Comparison of ENCODE assay signal across 8 cellular contexts in genomic region chr2:61536723-61537581, GRCh38. TPM values are rescaled to one million over a fixed set of nuclear protein-coding genes. Genes with fewer than 3 reads are reported as not detected.
A peak's percentile ranks its signal among the peaks of the same experiment; 100 is the strongest.
DNase-seq lines count a peak whose midpoint lies in the region; ATAC-seq, FAIRE-seq and TF ChIP-seq lines count a peak whose summit lies in the region.

No MANE protein-coding gene starts in this region.

- peak overlapping the region; percentile 58 for H3K4me2 ChIP-seq in IMR-90 (ENCODE audit: low read depth, low read length)

- H3K27ac Mint-ChIP-seq in activated T-helper 17 cell treated with anti-CD3 and anti-CD28 coated beads, Interleukin-2, amount 50 U/mL, for 72 hours, result peak overlapping the region; percentile 98
- H3K27ac Mint-ChIP-seq in naive thymus-derived CD8-positive, alpha-beta T cell, result peak overlapping the region; percentile 95 to 100 (median 100)
- H3K27ac Mint-ChIP-seq in stimulated activated naive B cell treated with anti-CD40 and anti-IgM and Interleukin-4, amounts not matched to agents 10 μg/mL and 1 μg/mL and 100 μg/mL, for 72 hours, result peak overlapping the region; percentile 100

- H3K23ac ChIP-seq in IMR-90 (ENCODE audit: low read depth, low read length), result peak overlapping the region; percentile 99

- peak overlapping the region; percentile 90 for H4K91ac ChIP-seq in IMR-90 (ENCODE audit: insufficient read depth, low read depth, low read length)

- WGBS in IMR-90 (ENCODE audit: extremely low coverage in 2 of 2, insufficient read length in 1 of 2), 2 experiments, result 0% methylated on average over 13 of the region's 60 CpGs; no CpG with 5 or more reads in 1 of the 2 experiments

- peaks cover 18% of the 10 kb centered on the region for H3K4me1 Mint-ChIP-seq in activated T-helper 17 cell treated with anti-CD3 and anti-CD28 coated beads, Interleukin-2, amount 50 U/mL, for 72 hours
- peaks cover 24 to 54% (median 39%) of the 10 kb centered on the region in 4 donors for H3K4me1 Mint-ChIP-seq in naive thymus-derived CD8-positive, alpha-beta T cell
- H3K4me1 Mint-ChIP-seq in stimulated activated naive B cell treated with anti-CD40 and anti-IgM and Interleukin-4, amounts not matched to agents 10 μg/mL and 1 μg/mL and 100 μg/mL, for 72 hours, result peaks cover 10 to 29% of the 10 kb centered on the region in 2 donors

- H3K9me1 ChIP-seq in IMR-90 (ENCODE audit: insufficient read depth, low read length), result no peaks in the 10 kb centered on the region

- peak overlapping the region; percentile 90 for H2AK5ac ChIP-seq in IMR-90 (ENCODE audit: low read depth, low read length)

- H3K4me1 ChIP-seq in IMR-90 (ENCODE audit: control insufficient read depth, insufficient read depth, low read length), result peaks cover 4% of the 10 kb centered on the region

- peak overlapping the region; percentile 79 to 90; a peak in 3 of 4 replicates for H4K8ac ChIP-seq in IMR-90 (ENCODE audit: low read depth in 2 of 2, low read length in 2 of 2)

- ATAC-seq in GM21528 (IDR thresholded peaks at IDR 0.05; ENCODE audit: low FRiP score, unreplicated experiment) (peak; percentile 56), IMR-90 (ENCODE audit: low read depth) (peak; percentile 45)
- peak; percentile 60 for ATAC-seq in activated T-helper 17 cell treated with anti-CD3 and anti-CD28 coated beads, Interleukin-2, amount 50 U/mL, for 72 hours (replicated peaks)
- peak; percentile 61 for ATAC-seq in naive thymus-derived CD8-positive, alpha-beta T cell
- ATAC-seq in stimulated activated naive B cell treated with anti-CD40 and anti-IgM and Interleukin-4, amounts not matched to agents 10 μg/mL and 1 μg/mL and 100 μg/mL, for 72 hours (replicated peaks), result peak; percentile 67

- dilution Hi-C loops in IMR-90 (cut with HindIII; ENCODE audit: low sequenced_read_pairs, unreplicated experiment), result no loop called here

- H2AK9ac ChIP-seq in IMR-90 (replicated peaks; ENCODE audit: low read depth, low read length, poor library complexity), result peak overlapping the region; percentile 98

- CTCF ChIA-PET in IMR-90 (lab: Yijun Ruan, JAX), result no interaction called here

- peaks cover 3% of the 10 kb centered on the region; the same call in 1 of the 2 replicates for H3K36me3 ChIP-seq in IMR-90 (ENCODE audit: control insufficient read depth, insufficient read depth, low read length)

- peak overlapping the region; percentile 94 for H2AFZ ChIP-seq in IMR-90 (replicated peaks; ENCODE audit: low read length, poor library complexity)

- H3K27me3 Mint-ChIP-seq in activated T-helper 17 cell treated with anti-CD3 and anti-CD28 coated beads, Interleukin-2, amount 50 U/mL, for 72 hours, result no peaks in the 10 kb centered on the region
- peaks cover 0 to 2% (median 0%) of the 10 kb centered on the region in 5 donors for H3K27me3 Mint-ChIP-seq in naive thymus-derived CD8-positive, alpha-beta T cell
- H3K27me3 Mint-ChIP-seq in stimulated activated naive B cell treated with anti-CD40 and anti-IgM and Interleukin-4, amounts not matched to agents 10 μg/mL and 1 μg/mL and 100 μg/mL, for 72 hours, result no peaks in the 10 kb centered on the region

- no peak for TF ChIP-seq CTCF in IMR-90 (conservative IDR thresholded peaks at IDR 0.05; ENCODE audit: low read depth, low read length)
- no peak for TF ChIP-seq CTCF in fibroblast of mammary gland (conservative IDR thresholded peaks at IDR 0.05; ENCODE audit: control insufficient read depth, insufficient read depth, low read depth, low read length)

- no peak for TF ChIP-seq RAD21 in IMR-90 (IDR thresholded peaks at IDR 0.05; ENCODE audit: low read length)

- H3K36me3 Mint-ChIP-seq in activated T-helper 17 cell treated with anti-CD3 and anti-CD28 coated beads, Interleukin-2, amount 50 U/mL, for 72 hours (ENCODE audit: low read depth), result peaks cover 58% of the 10 kb centered on the region
- peaks cover 0 to 14% (median 4%) of the 10 kb centered on the region in 3 donors for H3K36me3 Mint-ChIP-seq in naive thymus-derived CD8-positive, alpha-beta T cell
- H3K36me3 Mint-ChIP-seq in stimulated activated naive B cell treated with anti-CD40 and anti-IgM and Interleukin-4, amounts not matched to agents 10 μg/mL and 1 μg/mL and 100 μg/mL, for 72 hours, result peaks cover 11 to 19% of the 10 kb centered on the region in 2 donors

- H3K4me3 ChIP-seq in IMR-90 (ENCODE audit: insufficient read depth, low read depth, low read length) (peak overlapping the region; percentile 83), fibroblast of mammary gland (ENCODE audit: control insufficient read depth, low read depth, low read length) (peak overlapping the region; percentile 96)

- POLR2A ChIA-PET in IMR-90 (lab: Charles Lee; ENCODE audit: unreplicated experiment), result interaction anchor here (0.6 kb wide), 1 partner anchor 8 kb away, joined by 3 read pairs; no protein-coding TSS in a partner anchor
- POLR2A ChIA-PET in naive thymus-derived CD8-positive, alpha-beta T cell (lab: Charles Lee), result interaction anchor here (0.6 to 5.6 kb wide), 12 partner anchors 29 to 392 kb away, joined by 3 to 79 read pairs (median 8); partner anchors contain the start of gene USP34

- H2BK120ac ChIP-seq in IMR-90 (ENCODE audit: low read depth, low read length), result peak overlapping the region; percentile 36; the same call in 1 of the 2 replicates

- peak overlapping the region; percentile 94 for H3K56ac ChIP-seq in IMR-90 (ENCODE audit: extremely low read depth, insufficient read depth, low read length)

- no TSS peak for BruUV-seq in IMR-90 (replicated peaks; lab: Mats Ljungman, UMichigan)

- peak overlapping the region; percentile 89 for H3K27ac ChIP-seq in IMR-90 (ENCODE audit: insufficient read depth, low read length)

- no peaks in the 10 kb centered on the region for H3K27me3 ChIP-seq in IMR-90 (ENCODE audit: control insufficient read depth, insufficient read depth, low read length)

- H3K4me3 Mint-ChIP-seq in activated T-helper 17 cell treated with anti-CD3 and anti-CD28 coated beads, Interleukin-2, amount 50 U/mL, for 72 hours, result peak overlapping the region; percentile 88
- peak overlapping the region; percentile 89 to 99 (median 96) for H3K4me3 Mint-ChIP-seq in naive thymus-derived CD8-positive, alpha-beta T cell
- H3K4me3 Mint-ChIP-seq in stimulated activated naive B cell treated with anti-CD40 and anti-IgM and Interleukin-4, amounts not matched to agents 10 μg/mL and 1 μg/mL and 100 μg/mL, for 72 hours, result peak overlapping the region; percentile 91 to 98

- peak; percentile 42 for DNase-seq in DMS153 treated with DMSO at 0.1 percent for 48 hours (lab: John Stamatoyannopoulos, UW; ENCODE audit: unreplicated experiment)
- peak; percentile 88 for DNase-seq in IMR-90
- peak; percentile 88 for DNase-seq in RCC 7860 (ENCODE audit: low spot score)
- DNase-seq in fibroblast of mammary gland (ENCODE audit: low read depth), result peak; percentile 91
- peak; percentile 67 to 93 (median 84) for DNase-seq in naive thymus-derived CD8-positive, alpha-beta T cell
- DNase-seq in stimulated activated naive B cell treated with anti-CD40 and anti-IgM and Interleukin-4, amounts not matched to agents 10 μg/mL and 1 μg/mL and 100 μg/mL, for 72 hours, result peak; percentile 80

- H2BK20ac ChIP-seq in IMR-90 (ENCODE audit: low read depth, low read length), result peak overlapping the region; percentile 43

- intact Hi-C loops in IMR-90 (cut with micrococcal nuclease), result loop anchor here (1.0 to 10.0 kb wide), 6 partner anchors 48 to 348 kb away; partner anchors contain the start of genes CCT4, FAM161A and USP34

- H3K79me1 ChIP-seq in IMR-90 (ENCODE audit: low read depth in 1 of 2, low read length in 2 of 2), result peaks cover 3 to 10% of the 10 kb centered on the region in 2 experiments; a peak in 2 of 4 replicates

- H3K18ac ChIP-seq in IMR-90 (ENCODE audit: low read depth, low read length), result peak overlapping the region; percentile 84

- peak; percentile 60 for FAIRE-seq in RCC 7860 (lab: Jason Lieb, UNC)

- H3K9me3 ChIP-seq in IMR-90 (ENCODE audit: control insufficient read depth, insufficient read depth, low read length), result no peaks in the 10 kb centered on the region

- no peaks in the 10 kb centered on the region for H3K9me3 Mint-ChIP-seq in activated T-helper 17 cell treated with anti-CD3 and anti-CD28 coated beads, Interleukin-2, amount 50 U/mL, for 72 hours
- H3K9me3 Mint-ChIP-seq in naive thymus-derived CD8-positive, alpha-beta T cell, result no peaks in the 10 kb centered on the region
- no peaks in the 10 kb centered on the region for H3K9me3 Mint-ChIP-seq in stimulated activated naive B cell treated with anti-CD40 and anti-IgM and Interleukin-4, amounts not matched to agents 10 μg/mL and 1 μg/mL and 100 μg/mL, for 72 hours

- peak overlapping the region; percentile 92 for H2BK5ac ChIP-seq in IMR-90 (ENCODE audit: low read depth, low read length, poor library complexity, severe bottlenecking)

- peak overlapping the region; percentile 31 for H4K5ac ChIP-seq in IMR-90 (ENCODE audit: low read depth, low read length)

- no peak overlapping the region; the same call in 2 of the 3 replicates for H2BK15ac ChIP-seq in IMR-90 (ENCODE audit: low read depth, low read length)

- in situ Hi-C loops in IMR-90 (cut with MboI; ENCODE audit: low sequenced_read_pairs), result no loop called here

- TF ChIP-seq POLR2A in IMR-90 (IDR thresholded peaks at IDR 0.05; ENCODE audit: low read depth, low read length), result no peak; the same call in 1 of the 2 replicates

- H4K20me1 ChIP-seq in IMR-90 (ENCODE audit: insufficient read depth, low read length), result peaks cover 45% of the 10 kb centered on the region

- H3K4ac ChIP-seq in IMR-90 (ENCODE audit: low read depth, low read length), result peak overlapping the region; percentile 88

- peak overlapping the region; percentile 99 for H3K14ac ChIP-seq in IMR-90 (replicated peaks; ENCODE audit: low read depth, low read length)

- peak overlapping the region; percentile 98 for H3K9ac ChIP-seq in IMR-90 (ENCODE audit: low read depth, low read length)

TF ChIP-seq in IMR-90, 13 proteins besides CTCF, POLR2A, EP300 and RAD21 (continues in another document):
- TF ChIP-seq RCOR1 (IDR thresholded peaks at IDR 0.05; ENCODE audit: insufficient replicate concordance, low read length) (no peak), MAZ (IDR thresholded peaks at IDR 0.05; ENCODE audit: borderline replicate concordance, low read depth, low read length) (0 out of 2 replicates have a peak, but pooled peaks have one; percentile 35), MXI1 (IDR thresholded peaks at IDR 0.05; ENCODE audit: borderline replicate concordance, low read depth, low read length) (peak; percentile 99)

RNA-seq across cellular contexts. Expression of gene XPO1, which starts 1.2 kb away (rescaled TPM):
- 104 and 192 TPM in 2 replicates for total RNA-seq in IMR-90 (2012; rRNA removed)
- 55.9 and 78.5 TPM in 2 replicates for polyA plus RNA-seq in IMR-90 (2012; rRNA removed)
- polyA plus RNA-seq in IMR-90 (2012; cell fraction: cytosol; rRNA removed), result 8.5 and 11.8 TPM in 2 replicates
- 15.1 and 147 TPM in 2 replicates for polyA plus RNA-seq in IMR-90 (2012; cell fraction: nucleus; rRNA removed; ENCODE audit: low replicate concordance)
- 100 to 1,000 TPM; 176 to 221 TPM for total RNA-seq in activated T-helper 17 cell treated with anti-CD3 and anti-CD28 coated beads, Interleukin-2, amount 50 U/mL, for 72 hours
- total RNA-seq in naive thymus-derived CD8-positive, alpha-beta T cell, result 100 to 1,000 TPM; 196 to 221 TPM
- 10 to 100 TPM; 27.3 to 43.5 (median 32.8) TPM for polyA plus RNA-seq in naive thymus-derived CD8-positive, alpha-beta T cell

Comparison
In these comparisons a context has a peak if more than half of its experiments do, and no peak if none do; other contexts are left out.
1. Peak in every context shown above with its lines: DNase-seq, ATAC-seq, H3K4me3 ChIP-seq and H3K27ac ChIP-seq.